ENCODE assay signal across 8 cellular contexts in genomic region chr2:43228341-43228751, GRCh38. TPM values are rescaled to one million over a fixed set of nuclear protein-coding genes. Genes with fewer than 3 reads are reported as not detected.
DNase-seq lines count a peak whose midpoint lies in the region; ATAC-seq and TF ChIP-seq lines count a peak whose summit lies in the region.
"Had no signal": no experiment of that assay in that cellular context is flagged by ENCODE, and none has a peak within 500 bp of the region (broad histone marks: within the 10 kb centered on the region; RNA-seq: fewer than 3 reads in every experiment).

No MANE protein-coding gene starts in this region.

- H3K4me1 Mint-ChIP-seq in activated CD4-positive, alpha-beta memory T cell treated with anti-CD3 and anti-CD28 coated beads, Interleukin-2, amount 10 ng/mL, durations not matched to agents 7 days and 5 days = peaks cover 25% of the 10 kb centered on the region

- H2BK120ac ChIP-seq in IMR-90 (ENCODE audit: low read depth, low read length) = peak overlapping the region; percentile 70

- no peak for TF ChIP-seq POLR2A in IMR-90 (IDR thresholded peaks at IDR 0.05; ENCODE audit: low read depth, low read length)

- peaks cover 8 to 18% of the 10 kb centered on the region in 2 experiments; a peak in 3 of 4 replicates for H3K79me1 ChIP-seq in IMR-90 (ENCODE audit: low read depth in 1 of 2, low read length in 2 of 2)

- H3K9ac ChIP-seq in IMR-90 (ENCODE audit: low read depth, low read length) = peak overlapping the region; percentile 41; the same call in 1 of the 2 replicates
- no peak overlapping the region for H3K9ac ChIP-seq in iPS-20b (ENCODE audit: low read depth, low read length)
- H3K9ac ChIP-seq in stomach smooth muscle (ENCODE audit: low read length in 2 of 2) = peak overlapping the region; percentile 68 to 87

- DNase-seq in IMR-90 (no peak), cerebellum (ENCODE audit: low spot score) (no peak)
- no peak for DNase-seq in activated CD4-positive, alpha-beta memory T cell treated with anti-CD3 and anti-CD28 coated beads, Interleukin-2, amount 10 ng/mL, durations not matched to agents 7 days and 5 days
- DNase-seq: NCI-H345 had no signal

- peak overlapping the region; percentile 79 for H3K4ac ChIP-seq in IMR-90 (ENCODE audit: low read depth, low read length)

- in situ Hi-C loops in IMR-90 (cut with MboI; ENCODE audit: low sequenced_read_pairs) = loop anchor here (10.0 kb wide), 2 partner anchors 154 to 254 kb away; no protein-coding TSS in a partner anchor

- peak overlapping the region; percentile 21; the same call in 1 of the 2 replicates for H3K4me2 ChIP-seq in IMR-90 (ENCODE audit: low read depth, low read length)

- intact Hi-C loops in IMR-90 (cut with micrococcal nuclease) = loop anchor here (5.0 kb wide), 1 partner anchor 114 kb away; no protein-coding TSS in a partner anchor

- no peak for TF ChIP-seq RAD21 in IMR-90 (IDR thresholded peaks at IDR 0.05; ENCODE audit: low read length)

- no TSS peak for BruUV-seq in IMR-90 (replicated peaks; lab: Mats Ljungman, UMichigan)

- H3K36me3 ChIP-seq in IMR-90 (ENCODE audit: control insufficient read depth, insufficient read depth, low read length) (peaks cover 19% of the 10 kb centered on the region), iPS-20b (ENCODE audit: insufficient read depth, low read depth, low read length) (peaks cover 23% of the 10 kb centered on the region), stomach smooth muscle (ENCODE audit: control insufficient read depth in 2 of 2, insufficient read depth in 2 of 2, low read length in 2 of 2) (peaks cover 9 to 17% of the 10 kb centered on the region in 2 donors)

- peak overlapping the region; percentile 11 for H2AK9ac ChIP-seq in IMR-90 (replicated peaks; ENCODE audit: low read depth, low read length, poor library complexity)

- dilution Hi-C loops in IMR-90 (cut with HindIII; ENCODE audit: low sequenced_read_pairs, unreplicated experiment) = no loop called here

- H4K91ac ChIP-seq in IMR-90 (ENCODE audit: insufficient read depth, low read depth, low read length) = peak overlapping the region; percentile 64; the same call in 1 of the 2 replicates

- H2BK20ac ChIP-seq in IMR-90 (ENCODE audit: low read depth, low read length) = peak overlapping the region; percentile 38; the same call in 1 of the 2 replicates

- peak overlapping the region; percentile 87; the same call in 1 of the 2 replicates for H3K14ac ChIP-seq in IMR-90 (replicated peaks; ENCODE audit: low read depth, low read length)

- no peak overlapping the region for H2BK5ac ChIP-seq in IMR-90 (ENCODE audit: low read depth, low read length, poor library complexity, severe bottlenecking)

- peak overlapping the region; percentile 56; the same call in 1 of the 2 replicates for H3K18ac ChIP-seq in IMR-90 (ENCODE audit: low read depth, low read length)

- peaks cover 38% of the 10 kb centered on the region for H3K36me3 Mint-ChIP-seq in activated CD4-positive, alpha-beta memory T cell treated with anti-CD3 and anti-CD28 coated beads, Interleukin-2, amount 10 ng/mL, durations not matched to agents 7 days and 5 days (ENCODE audit: low read depth)

- CTCF ChIA-PET in IMR-90 (lab: Yijun Ruan, JAX) = interaction anchor here (1.0 to 2.2 kb wide), 6 partner anchors 12 to 281 kb away, joined by 3 to 12 read pairs (median 4); no protein-coding TSS in a partner anchor
- CTCF ChIA-PET in activated CD4-positive, alpha-beta memory T cell treated with anti-CD3 and anti-CD28 coated beads, Interleukin-2, amount 10 ng/mL, durations not matched to agents 7 days and 5 days (lab: Charles Lee) = interaction anchor here (0.6 to 16.0 kb wide), 32 partner anchors 9 to 1779 kb away, joined by 3 to 316 read pairs (median 6); no protein-coding TSS in a partner anchor

- H4K8ac ChIP-seq in IMR-90 (ENCODE audit: low read depth in 2 of 2, low read length in 2 of 2) = peak overlapping the region in 1 of 2 experiments; percentile 36; a peak in 2 of 4 replicates

- H3K4me3 ChIP-seq in IMR-90 (ENCODE audit: insufficient read depth, low read depth, low read length) (no peak overlapping the region), iPS-20b (ENCODE audit: low read length) (peak overlapping the region; percentile 90; the same call in 1 of the 2 replicates), stomach smooth muscle (ENCODE audit: low read length in 2 of 2) (peak overlapping the region; percentile 78 to 85)

- H2BK15ac ChIP-seq in IMR-90 (ENCODE audit: low read depth, low read length) = peak overlapping the region; percentile 86; the same call in 1 of the 3 replicates

- ATAC-seq in IMR-90 (ENCODE audit: low read depth) (no peak), HG02623 (IDR thresholded peaks at IDR 0.05; ENCODE audit: unreplicated experiment) (no peak), HG03520 (IDR thresholded peaks at IDR 0.05; ENCODE audit: unreplicated experiment) (no peak)

- H3K27ac ChIP-seq in IMR-90 (ENCODE audit: insufficient read depth, low read length) (peak overlapping the region; percentile 87; the same call in 1 of the 2 replicates), iPS-20b (ENCODE audit: low read length) (no peak overlapping the region), stomach smooth muscle (ENCODE audit: low read length) (peak overlapping the region; percentile 97)

- no peak for TF ChIP-seq CTCF in IMR-90 (conservative IDR thresholded peaks at IDR 0.05; ENCODE audit: low read depth, low read length)

- 67% methylated on average over 1 of the region's 2 CpGs; no CpG with 5 or more reads in 1 of the 2 experiments for WGBS in IMR-90 (ENCODE audit: extremely low coverage in 2 of 2, insufficient read length in 1 of 2), 2 experiments

- H2AFZ ChIP-seq in IMR-90 (replicated peaks; ENCODE audit: low read length, poor library complexity) = no peak overlapping the region

- H3K9me3 ChIP-seq in IMR-90 (ENCODE audit: control insufficient read depth, insufficient read depth, low read length) (no peaks in the 10 kb centered on the region), iPS-20b (ENCODE audit: insufficient read depth, low read depth, low read length) (no peaks in the 10 kb centered on the region), stomach smooth muscle (ENCODE audit: control insufficient read depth in 2 of 2, low read length in 2 of 2) (no peaks in the 10 kb centered on the region)

- POLR2A ChIA-PET in IMR-90 (lab: Charles Lee; ENCODE audit: unreplicated experiment) = interaction anchor here (0.5 kb wide), 1 partner anchor 8 kb away, joined by 5 read pairs; no protein-coding TSS in a partner anchor
- POLR2A ChIA-PET in activated CD4-positive, alpha-beta memory T cell treated with anti-CD3 and anti-CD28 coated beads, Interleukin-2, amount 10 ng/mL, durations not matched to agents 7 days and 5 days (lab: Charles Lee) = interaction anchor here (0.7 to 16.5 kb wide), 16 partner anchors 9 to 418 kb away, joined by 3 to 1053 read pairs (median 10); partner anchors contain the start of gene THADA

- H3K27me3 ChIP-seq in IMR-90 (ENCODE audit: control insufficient read depth, insufficient read depth, low read length) (no peaks in the 10 kb centered on the region), iPS-20b (ENCODE audit: insufficient read depth, low read length) (no peaks in the 10 kb centered on the region), stomach smooth muscle (ENCODE audit: control insufficient read depth in 1 of 2, insufficient read depth in 2 of 2, low read length in 2 of 2) (no peaks in the 10 kb centered on the region)

- peak overlapping the region; percentile 50; the same call in 1 of the 2 replicates for H3K23ac ChIP-seq in IMR-90 (ENCODE audit: low read depth, low read length)

- peaks cover 23% of the 10 kb centered on the region for H4K20me1 ChIP-seq in IMR-90 (ENCODE audit: insufficient read depth, low read length)

- no peaks in the 10 kb centered on the region for H3K27me3 Mint-ChIP-seq in activated CD4-positive, alpha-beta memory T cell treated with anti-CD3 and anti-CD28 coated beads, Interleukin-2, amount 10 ng/mL, durations not matched to agents 7 days and 5 days

- peak overlapping the region; percentile 58; the same call in 1 of the 2 replicates for H4K5ac ChIP-seq in IMR-90 (ENCODE audit: low read depth, low read length)

- no peak overlapping the region for H3K56ac ChIP-seq in IMR-90 (ENCODE audit: extremely low read depth, insufficient read depth, low read length)

- no peaks in the 10 kb centered on the region for H3K9me3 Mint-ChIP-seq in activated CD4-positive, alpha-beta memory T cell treated with anti-CD3 and anti-CD28 coated beads, Interleukin-2, amount 10 ng/mL, durations not matched to agents 7 days and 5 days

- no peaks in the 10 kb centered on the region; the same call in 1 of the 2 replicates for H3K9me1 ChIP-seq in IMR-90 (ENCODE audit: insufficient read depth, low read length)

- peak overlapping the region; percentile 99 for H3K4me3 Mint-ChIP-seq in activated CD4-positive, alpha-beta memory T cell treated with anti-CD3 and anti-CD28 coated beads, Interleukin-2, amount 10 ng/mL, durations not matched to agents 7 days and 5 days

- H2AK5ac ChIP-seq in IMR-90 (ENCODE audit: low read depth, low read length) = peak overlapping the region; percentile 83

- H3K27ac Mint-ChIP-seq in activated CD4-positive, alpha-beta memory T cell treated with anti-CD3 and anti-CD28 coated beads, Interleukin-2, amount 10 ng/mL, durations not matched to agents 7 days and 5 days = peak overlapping the region; percentile 57

- H3K4me1 ChIP-seq in IMR-90 (ENCODE audit: control insufficient read depth, insufficient read depth, low read length) (peaks cover 8% of the 10 kb centered on the region), iPS-20b (ENCODE audit: insufficient read depth, low read length) (peaks cover 13% of the 10 kb centered on the region; the same call in 1 of the 2 replicates), stomach smooth muscle (ENCODE audit: control insufficient read depth, insufficient read depth, low read length) (peaks cover 47% of the 10 kb centered on the region)

TF ChIP-seq in IMR-90, 13 proteins besides CTCF, POLR2A, EP300 and RAD21 (continues in another document):
- TF ChIP-seq MAFK (IDR thresholded peaks at IDR 0.05; ENCODE audit: low read depth, low read length) (no peak), MXI1 (IDR thresholded peaks at IDR 0.05; ENCODE audit: borderline replicate concordance, low read depth, low read length) (no peak), MAZ (IDR thresholded peaks at IDR 0.05; ENCODE audit: borderline replicate concordance, low read depth, low read length) (no peak), BHLHE40 (IDR thresholded peaks at IDR 0.05; ENCODE audit: low read depth, low read length) (no peak)

RNA-seq across cellular contexts. Expression of gene ZFP36L2, which starts 1.9 kb away (rescaled TPM):
- total RNA-seq in IMR-90 (2012; rRNA removed) (1.8 and 2.2 TPM in 2 replicates), cerebellum (6.6 TPM)
- polyA plus RNA-seq in IMR-90 (2012; rRNA removed) = 20.1 and 20.8 TPM in 2 replicates
- 8.6 and 34.8 TPM in 2 replicates for polyA plus RNA-seq in IMR-90 (2012; cell fraction: cytosol; rRNA removed)
- 19.6 and 31.4 TPM in 2 replicates for polyA plus RNA-seq in IMR-90 (2012; cell fraction: nucleus; rRNA removed; ENCODE audit: low replicate concordance)
- total RNA-seq in activated CD4-positive, alpha-beta memory T cell treated with anti-CD3 and anti-CD28 coated beads, Interleukin-2, amount 10 ng/mL, durations not matched to agents 7 days and 5 days = 100 to 1,000 TPM; 276 to 278 TPM

Comparison
In these comparisons a context has a peak if more than half of its experiments do, and no peak if none do; other contexts are left out.
1. RNA of gene ZFP36L2, which starts 1.9 kb away (total RNA-seq): 276 to 278 TPM in activated CD4-positive, alpha-beta memory T cell treated with anti-CD3 and anti-CD28 coated beads, Interleukin-2, amount 10 ng/mL, durations not matched to agents 7 days and 5 days; 6.6 TPM in cerebellum (single experiment) and 1.8 to 2.2 TPM in IMR-90; every median in the first group is over 10 times any median in the second.